Comparison of ENCODE assay signal across 9 cellular contexts in the genomic region with DNA sequence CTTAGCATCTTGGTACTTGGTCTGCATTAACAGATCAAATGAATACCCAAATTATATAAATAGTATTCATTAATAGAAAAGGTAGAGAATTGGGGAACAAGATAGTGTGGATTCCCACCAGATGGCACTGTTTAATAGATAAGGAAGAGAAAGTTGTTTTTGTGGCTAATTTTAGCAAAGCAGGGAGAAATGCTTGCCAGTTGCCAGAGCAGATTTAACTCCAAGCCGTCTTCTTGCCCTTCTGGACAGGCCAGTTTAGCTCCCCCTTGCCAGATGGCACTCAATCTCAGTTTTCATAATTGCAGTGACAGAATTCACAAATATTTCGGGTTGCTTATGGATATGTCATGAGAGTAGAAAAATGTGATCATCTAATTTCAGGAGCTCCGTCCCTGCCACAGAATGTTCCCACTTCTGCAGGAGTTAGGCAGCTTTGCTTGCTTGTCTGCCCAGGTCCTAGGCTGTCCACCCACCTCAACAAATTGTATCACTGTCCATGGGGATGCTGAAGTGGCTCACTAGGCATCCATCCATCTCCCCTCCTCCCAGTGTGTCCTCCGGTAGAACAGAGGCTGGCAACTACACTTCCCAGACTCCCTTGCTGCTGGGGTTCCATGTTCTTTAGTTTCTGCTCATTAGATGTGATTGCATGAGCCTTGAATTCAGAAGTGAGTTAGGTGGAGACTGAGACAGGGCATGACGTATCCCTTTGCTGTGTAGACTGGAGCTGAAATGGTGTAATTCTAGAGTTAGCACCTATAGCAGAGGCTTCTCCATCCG. TPM values are rescaled to one million over a fixed set of nuclear protein-coding genes. Genes with fewer than 3 reads are reported as not detected.
DNase-seq lines count a peak whose midpoint lies in the region; ATAC-seq, FAIRE-seq and TF ChIP-seq lines count a peak whose summit lies in the region.
"Had no signal": no experiment of that assay in that cellular context is flagged by ENCODE, and none has a peak within 500 bp of the region (broad histone marks: within the 10 kb centered on the region; RNA-seq: fewer than 3 reads in every experiment).

No MANE protein-coding gene starts in this region.

- H3K4me3 Mint-ChIP-seq in type B pancreatic cell, result no peak overlapping the region

- H3K27ac Mint-ChIP-seq in type B pancreatic cell, result no peak overlapping the region

- no peaks in the 10 kb centered on the region for H3K9me3 ChIP-seq in K562 (replicated peaks; ENCODE audit: control insufficient read depth, insufficient read depth, low read depth, low read length)

- H3K9ac ChIP-seq in K562 (ENCODE audit: insufficient read depth in 1 of 2, low read depth in 2 of 2, low read length in 2 of 2), result no peak overlapping the region

- H3K9me3 Mint-ChIP-seq in type B pancreatic cell, result no peaks in the 10 kb centered on the region

- H3K79me2 ChIP-seq in K562 (ENCODE audit: control insufficient read depth, insufficient read depth, low read length), result no peaks in the 10 kb centered on the region

- no peaks in the 10 kb centered on the region; a peak in 1 of 5 replicates for H3K4me1 ChIP-seq in K562 (replicated peaks in 1 of 2; ENCODE audit: control insufficient read depth in 2 of 2, insufficient read depth in 2 of 2, low read length in 2 of 2)

- H2AFZ ChIP-seq in K562 (ENCODE audit: low read depth, low read length), result 0 out of 2 replicates have a peak overlapping the region, but pooled peaks have one; percentile 0

- H3K36me3 ChIP-seq in K562 (ENCODE audit: control insufficient read depth, insufficient read depth, low read length) (no peaks in the 10 kb centered on the region), kidney epithelial cell (ENCODE audit: control insufficient read depth, insufficient read depth, low read length) (no peaks in the 10 kb centered on the region)

- peak; percentile 59 for FAIRE-seq in K562 (lab: Jason Lieb, UNC)
- FAIRE-seq: TTC549 had no signal

- H3K4me1 Mint-ChIP-seq in type B pancreatic cell (ENCODE audit: unreplicated experiment), result peaks cover 26% of the 10 kb centered on the region

- peak; percentile 88 for ATAC-seq in K562

- no peaks in the 10 kb centered on the region for H3K9me1 ChIP-seq in K562 (ENCODE audit: control insufficient read depth, insufficient read depth, low read length)

- no peak for TF ChIP-seq POLR2A in K562 (conservative IDR thresholded peaks at IDR 0.05)

- no peak overlapping the region for H3K27ac ChIP-seq in K562 (ENCODE audit: extremely low read depth, low read depth, low read length)

- H3K4me2 ChIP-seq in K562 (ENCODE audit: insufficient read depth, low read length), result no peak overlapping the region

- TF ChIP-seq RAD21 in K562 (CRISPR knock-in tag; conservative IDR thresholded peaks at IDR 0.05 in 1 of 2, IDR thresholded peaks at IDR 0.05 in 1 of 2), result peak; percentile 64 to 74

- CTCF ChIA-PET in K562 (lab: Yijun Ruan, JAX; ENCODE audit: low intra/inter-chr PET ratio), result interaction anchor here (0.7 to 2.6 kb wide), 3 partner anchors 242 to 1584 kb away, joined by 3 to 12 read pairs (median 5); no protein-coding TSS in a partner anchor

- H3K27me3 ChIP-seq in K562 (ENCODE audit: control insufficient read depth in 2 of 2, insufficient read depth in 2 of 2, low read length in 2 of 2) (peaks cover 10 to 22% of the 10 kb centered on the region in 2 experiments; a peak in 4 of 5 replicates), kidney epithelial cell (ENCODE audit: control insufficient read depth, insufficient read depth, low read length) (no peaks in the 10 kb centered on the region)

- H3K36me3 Mint-ChIP-seq in type B pancreatic cell, result no peaks in the 10 kb centered on the region

- no peak overlapping the region for H3K4me3 ChIP-seq in K562
- H3K4me3 ChIP-seq in kidney epithelial cell (ENCODE audit: low read depth, low read length), result no peak overlapping the region

- POLR2A ChIA-PET in K562 (lab: Yijun Ruan, JAX), result interaction anchor here (0.6 to 1.3 kb wide), 4 partner anchors 10 to 915 kb away, joined by 3 to 4 read pairs (median 3); a partner anchor contains a TSS

- no TSS peak for BruUV-seq in K562 (replicated peaks; lab: Mats Ljungman, UMichigan)

- no peaks in the 10 kb centered on the region for H4K20me1 ChIP-seq in K562 (replicated peaks; ENCODE audit: control insufficient read depth, insufficient read depth, low read length)

- TF ChIP-seq EP300 in K562 (IDR thresholded peaks at IDR 0.05; ENCODE audit: low read length), result no peak

- WGBS in K562 (ENCODE audit: insufficient coverage, low coverage, missing lambda C conversion rate), result 13% methylated on average over 6 of the region's 6 CpGs

- peak; percentile 33 to 64 (median 43); a peak in 4 of 6 replicates for TF ChIP-seq CTCF in K562 (IDR thresholded peaks at IDR 0.05 in 2 of 3, conservative IDR thresholded peaks at IDR 0.05 in 1 of 3; ENCODE audit: insufficient read depth in 2 of 3, low read depth in 1 of 3, low read length in 3 of 3)
- TF ChIP-seq CTCF in kidney epithelial cell (IDR thresholded peaks at IDR 0.05; ENCODE audit: insufficient read depth, low read length, poor library complexity, severe bottlenecking), result peak; percentile 42
- peak; percentile 70 for TF ChIP-seq CTCF in type B pancreatic cell (conservative IDR thresholded peaks at IDR 0.05)

- DNase-seq in G401 (ENCODE audit: low spot score) (peak; percentile 94), NCI-H1694 (lab: John Stamatoyannopoulos, UW) (peak; percentile 39), K562 (ENCODE audit: extremely low read depth in 1 of 4, low spot score in 3 of 4) (peak in 1 of 4 experiments; percentile 24), kidney epithelial cell (ENCODE audit: low read depth) (no peak), type B pancreatic cell (ENCODE audit: extremely low spot score, unreplicated experiment) (no peak), NCI-H187 treated with DMSO at 0.1 percent for 48 hours (lab: John Stamatoyannopoulos, UW) (no peak), activated gamma-delta T cell treated with Interleukin-2 at 50 U/mL for 16 hours (no peak)
- DNase-seq in activated CD4-positive, alpha-beta T cell treated with anti-CD3 and anti-CD28 coated beads, Interleukin-2, amount 50 U/mL, for 4 hours, result no peak

- no peaks in the 10 kb centered on the region for H3K27me3 Mint-ChIP-seq in type B pancreatic cell

- in situ Hi-C loops in G401 (cut with HindIII; ENCODE audit: low sequenced_read_pairs), result no loop called here
- in situ Hi-C loops in K562 (cut with MboI), result no loop called here

- intact Hi-C loops in K562 (cut with micrococcal nuclease), result loop anchor here (1.0 to 10.0 kb wide), 2 partner anchors 246 to 1582 kb away; no protein-coding TSS in a partner anchor

TF ChIP-seq in K562, 482 proteins besides CTCF, POLR2A, EP300 and RAD21 (continues in another document):
- TF ChIP-seq ERF (CRISPR knock-in tag; IDR thresholded peaks at IDR 0.05), result no peak
- TF ChIP-seq MEF2A (IDR thresholded peaks at IDR 0.05; ENCODE audit: control insufficient read depth, low read depth, low read length), result peak; percentile 41; the same call in 1 of the 2 replicates
- TF ChIP-seq TOE1 (IDR thresholded peaks at IDR 0.05; ENCODE audit: borderline replicate concordance), result no peak
- TF ChIP-seq TOE1 (CRISPR knock-in tag; IDR thresholded peaks at IDR 0.05; ENCODE audit: borderline replicate concordance, low read depth), result no peak
- TF ChIP-seq ETS2 (tag; IDR thresholded peaks at IDR 0.05; ENCODE audit: borderline replicate concordance, poor library complexity, severe bottlenecking), result no peak

RNA-seq across cellular contexts. Expression of a gene that starts 11.8 kb away (rescaled TPM):
- 661 and 662 TPM in 2 replicates for total RNA-seq in G401 (2014; rRNA removed; shearing (Covaris generic))
- 81.4 and 164 TPM in 2 replicates for total RNA-seq in K562 (2011; cell fraction: chromatin; rRNA removed; ENCODE audit: low replicate concordance)
- total RNA-seq in K562 (2011; cell fraction: nucleolus; rRNA removed), result 95.6 and 99.2 TPM in 2 replicates
- 119 and 129 TPM in 2 replicates for total RNA-seq in K562 (2011; cell fraction: nucleoplasm; rRNA removed)
- total RNA-seq in K562 (2014; rRNA removed) (128 and 135 TPM in 2 replicates), K562 (2014; rRNA removed; fragmentation: Illumina TruSeq; extraction: Trizol) (115 and 129 TPM in 2 replicates), K562 (2015; rRNA removed; fragmentation: Illumina TruSeq; extraction: Trizol) (142 and 158 TPM in 2 replicates), K562 (2021) (88.1 and 94.9 TPM in 2 replicates), kidney epithelial cell (101 and 122 TPM in 2 replicates), type B pancreatic cell (ENCODE audit: low replicate concordance) (76.6 and 114 TPM in 2 replicates)
- polyA plus RNA-seq in K562 (2011; rRNA removed) (60.6 and 126 TPM in 2 replicates), K562 (2014; fragmentation: Illumina TruSeq; extraction: Trizol) (101 and 106 TPM in 2 replicates), K562 (2014; fragmentation: Nextera tagmentation; extraction: Ambion mirVana) (10 to 100 TPM; 22.9 to 37.1 TPM), K562 (2014; rRNA removed) (105 and 108 TPM in 2 replicates)
- polyA plus RNA-seq in K562 (2011; cell fraction: cytosol; rRNA removed), result 50.8 and 91.3 TPM in 2 replicates
- 28.3 and 29.2 TPM in 2 replicates for polyA plus RNA-seq in K562 (2011; cell fraction: nucleus; rRNA removed)
- polyA plus RNA-seq in K562 (2012), result 119 and 129 TPM in 2 replicates
- polyA minus RNA-seq in K562 (2011; rRNA and poly(A)+ RNA removed), result 108 and 142 TPM in 2 replicates
- 21.8 and 38.4 TPM in 2 replicates for polyA minus RNA-seq in K562 (2011; cell fraction: cytosol; rRNA and poly(A)+ RNA removed)
- polyA minus RNA-seq in K562 (2011; cell fraction: nucleus; rRNA and poly(A)+ RNA removed), result 31.5 and 35.0 TPM in 2 replicates

RNA-seq across cellular contexts. Expression of a gene that starts 32.7 kb away (rescaled TPM):
- total RNA-seq in G401 (2014; rRNA removed; shearing (Covaris generic)), result 36.4 and 59.3 TPM in 2 replicates
- total RNA-seq in K562 (2011; cell fraction: chromatin; rRNA removed; ENCODE audit: low replicate concordance), result 0.92 and 4.1 TPM in 2 replicates
- total RNA-seq in K562 (2011; cell fraction: nucleolus; rRNA removed), result 0.66 and 3.7 TPM in 2 replicates
- 0.51 and 0.84 TPM in 2 replicates for total RNA-seq in K562 (2011; cell fraction: nucleoplasm; rRNA removed)
- 0.86 and 4.1 TPM in 2 replicates for total RNA-seq in K562 (2014; rRNA removed)
- total RNA-seq in K562 (2014; rRNA removed; fragmentation: Illumina TruSeq; extraction: Trizol), result 1.1 and 1.2 TPM in 2 replicates
- total RNA-seq in K562 (2015; rRNA removed; fragmentation: Illumina TruSeq; extraction: Trizol), result 1.3 and 1.5 TPM in 2 replicates
- 2.5 and 2.6 TPM in 2 replicates for total RNA-seq in K562 (2021)
- 1.9 and 3.2 TPM in 2 replicates for polyA plus RNA-seq in K562 (2011; rRNA removed)
- polyA plus RNA-seq in K562 (2011; cell fraction: cytosol; rRNA removed), result 1.5 and 4.8 TPM in 2 replicates
- 4.3 and 10.7 TPM in 2 replicates for polyA plus RNA-seq in K562 (2011; cell fraction: nucleus; rRNA removed)
- polyA plus RNA-seq in K562 (2012), result 2.0 TPM in 2 replicates
- polyA plus RNA-seq in K562 (2014; fragmentation: Illumina TruSeq; extraction: Trizol), result 0.97 and 1.1 TPM in 2 replicates
- polyA plus RNA-seq in K562 (2014; fragmentation: Nextera tagmentation; extraction: Ambion mirVana), result under 1 TPM; 0.17 to 0.37 TPM
- polyA plus RNA-seq in K562 (2014; rRNA removed), result 0.67 and 0.91 TPM in 2 replicates
- polyA minus RNA-seq in K562 (2011; rRNA and poly(A)+ RNA removed), result 5.4 and 9.5 TPM in 2 replicates
- 2.4 and 4.6 TPM in 2 replicates for polyA minus RNA-seq in K562 (2011; cell fraction: cytosol; rRNA and poly(A)+ RNA removed)
- 7.8 and 13.5 TPM in 2 replicates for polyA minus RNA-seq in K562 (2011; cell fraction: nucleus; rRNA and poly(A)+ RNA removed)
- total RNA-seq in kidney epithelial cell, result 72.5 and 104 TPM in 2 replicates
- 83.2 and 96.8 TPM in 2 replicates for total RNA-seq in type B pancreatic cell (ENCODE audit: low replicate concordance)

Comparison
In these comparisons a context has a peak if more than half of its experiments do, and no peak if none do; other contexts are left out.
1. DNase-seq: peak in G401 (single experiment) and NCI-H1694 (single experiment); none in kidney epithelial cell (single experiment), type B pancreatic cell (single experiment), NCI-H187 treated with DMSO at 0.1 percent for 48 hours (single experiment), activated CD4-positive, alpha-beta T cell treated with anti-CD3 and anti-CD28 coated beads, Interleukin-2, amount 50 U/mL, for 4 hours (0 of 2) and activated gamma-delta T cell treated with Interleukin-2 at 50 U/mL for 16 hours (single experiment).
2. Peak in every context shown above with its lines, with median percentiles within 50 percentile points of each other: CTCF ChIP-seq.